In genomic region chr17:50865868-50866260, GRCh38 we compare ENCODE assay signal across 8 cellular contexts. TPM values are rescaled to one million over a fixed set of nuclear protein-coding genes. Genes with fewer than 3 reads are reported as not detected.
A peak's percentile ranks its signal among the peaks of the same experiment; 100 is the strongest.
DNase-seq lines count a peak whose midpoint lies in the region; ATAC-seq, FAIRE-seq and TF ChIP-seq lines count a peak whose summit lies in the region.

No MANE protein-coding gene starts in this region.

- POLR2A ChIA-PET in endothelial cell of umbilical vein (lab: Charles Lee) = interaction anchor here (0.6 to 2.9 kb wide), 22 partner anchors 8 to 368 kb away, joined by 3 to 67 read pairs (median 5); partner anchors contain the start of gene SPAG9

- H3K9ac ChIP-seq in endothelial cell of umbilical vein (replicated peaks; ENCODE audit: extremely low read depth, insufficient read depth, low read length) = peak overlapping the region; percentile 73

- DNase-seq in activated naive CD4-positive, alpha-beta T cell treated with anti-CD3 and anti-CD28 coated beads for 36 hours = no peak
- no peak for DNase-seq in activated naive CD4-positive, alpha-beta T cell (lab: John Stamatoyannopoulos, UW)
- DNase-seq in MG63 (no peak), endothelial cell of umbilical vein (ENCODE audit: low read depth, low spot score) (no peak), osteocyte (ENCODE audit: extremely low spot score, unreplicated experiment) (no peak), posterior vena cava (ENCODE audit: low spot score) (no peak), NCI-H2227 (lab: John Stamatoyannopoulos, UW; ENCODE audit: unreplicated experiment) (no peak)

- H3K4me3 Mint-ChIP-seq in activated naive CD4-positive, alpha-beta T cell treated with anti-CD3 and anti-CD28 coated beads for 36 hours = peak overlapping the region; percentile 90
- peak overlapping the region; percentile 73 for H3K4me3 Mint-ChIP-seq in osteocyte (ENCODE audit: unreplicated experiment)

- no peak for TF ChIP-seq POLR2A in endothelial cell of umbilical vein (IDR thresholded peaks at IDR 0.05; ENCODE audit: low read depth, low read length)

- H3K79me2 ChIP-seq in endothelial cell of umbilical vein (ENCODE audit: control insufficient read depth, insufficient read depth, low read length) = peaks cover 4% of the 10 kb centered on the region

- intact Hi-C loops in activated naive CD4-positive, alpha-beta T cell treated with anti-CD3 and anti-CD28 coated beads for 36 hours (cut with micrococcal nuclease) = loop anchor here (1.0 to 5.0 kb wide), 11 partner anchors 14 to 717 kb away; partner anchors contain the start of genes ANKRD40, LUC7L3, MBTD1 and NME1
- intact Hi-C loops in endothelial cell of umbilical vein (cut with micrococcal nuclease) = loop anchor here (1.0 to 5.0 kb wide), 7 partner anchors 53 to 396 kb away; partner anchors contain the start of genes MBTD1, NME1, SPAG9 and UTP18
- intact Hi-C loops in posterior vena cava (cut with DNase I) = loop anchor here (1.0 to 10.0 kb wide), 5 partner anchors 36 to 259 kb away; partner anchors contain the start of gene SPAG9 (in 1 of the 2)

- no peak for ATAC-seq in HG02623 (IDR thresholded peaks at IDR 0.05; ENCODE audit: unreplicated experiment)

- H2AFZ ChIP-seq in endothelial cell of umbilical vein (ENCODE audit: low read depth, low read length) = peak overlapping the region; percentile 22

- TF ChIP-seq CTCF in endothelial cell of umbilical vein (IDR thresholded peaks at IDR 0.05; ENCODE audit: extremely low read depth in 1 of 2, insufficient read depth in 1 of 2, low read depth in 1 of 2, low read length in 2 of 2) (no peak), osteocyte (IDR thresholded peaks at IDR 0.05) (no peak)

- H3K36me3 ChIP-seq in MG63 (peaks cover 35% of the 10 kb centered on the region), endothelial cell of umbilical vein (ENCODE audit: control insufficient read depth in 2 of 2, extremely low read depth in 1 of 2, insufficient read depth in 2 of 2, low read length in 2 of 2) (peaks cover 2 to 5% of the 10 kb centered on the region in 2 experiments)

- H3K4me1 ChIP-seq in endothelial cell of umbilical vein (ENCODE audit: control insufficient read depth, extremely low read depth, insufficient read depth, low read length) = peaks cover 11% of the 10 kb centered on the region

- no peaks in the 10 kb centered on the region for H3K9me3 Mint-ChIP-seq in activated naive CD4-positive, alpha-beta T cell treated with anti-CD3 and anti-CD28 coated beads for 36 hours
- no peaks in the 10 kb centered on the region for H3K9me3 Mint-ChIP-seq in osteocyte (ENCODE audit: unreplicated experiment)

- H3K4me3 ChIP-seq in MG63 (peak overlapping the region; percentile 64), endothelial cell of umbilical vein (replicated peaks in 1 of 3; ENCODE audit: insufficient read depth in 1 of 3, low read depth in 1 of 3, low read length in 3 of 3) (peak overlapping the region; percentile 29 to 82 (median 63))

- CTCF ChIA-PET in activated naive CD4-positive, alpha-beta T cell treated with anti-CD3 and anti-CD28 coated beads for 36 hours (lab: Charles Lee) = interaction anchor here (1.5 to 4.6 kb wide), 3 partner anchors 10 to 44 kb away, joined by 5 to 43 read pairs (median 9); no protein-coding TSS in a partner anchor
- CTCF ChIA-PET in endothelial cell of umbilical vein (lab: Charles Lee) = interaction anchor here (1.0 to 8.0 kb wide), 7 partner anchors 15 to 288 kb away, joined by 3 to 149 read pairs (median 4); partner anchors contain the start of gene NME1

- H3K27ac ChIP-seq in endothelial cell of umbilical vein (ENCODE audit: insufficient read depth, low read depth, low read length) = no peak overlapping the region

- H3K9me1 ChIP-seq in endothelial cell of umbilical vein (replicated peaks; ENCODE audit: control insufficient read depth, extremely low read depth, insufficient read depth, low read length) = no peaks in the 10 kb centered on the region

- peaks cover 19% of the 10 kb centered on the region for H3K36me3 Mint-ChIP-seq in activated naive CD4-positive, alpha-beta T cell treated with anti-CD3 and anti-CD28 coated beads for 36 hours (ENCODE audit: low read depth)
- H3K36me3 Mint-ChIP-seq in osteocyte (ENCODE audit: unreplicated experiment) = peaks cover 14% of the 10 kb centered on the region

- peak overlapping the region; percentile 96 for H3K4me2 ChIP-seq in endothelial cell of umbilical vein (ENCODE audit: insufficient read depth, low read length)

- no peak for FAIRE-seq in endothelial cell of umbilical vein (lab: Jason Lieb, UNC)

- H3K4me1 Mint-ChIP-seq in activated naive CD4-positive, alpha-beta T cell treated with anti-CD3 and anti-CD28 coated beads for 36 hours (ENCODE audit: low read depth) = peaks cover 45% of the 10 kb centered on the region
- H3K4me1 Mint-ChIP-seq in osteocyte (ENCODE audit: unreplicated experiment) = peaks cover 35% of the 10 kb centered on the region

- H3K27me3 Mint-ChIP-seq in activated naive CD4-positive, alpha-beta T cell treated with anti-CD3 and anti-CD28 coated beads for 36 hours (ENCODE audit: low read depth) = no peaks in the 10 kb centered on the region
- H3K27me3 Mint-ChIP-seq in osteocyte (ENCODE audit: unreplicated experiment) = no peaks in the 10 kb centered on the region

- no TSS peak for BruUV-seq in endothelial cell of umbilical vein (replicated peaks; lab: Mats Ljungman, UMichigan)

- no peaks in the 10 kb centered on the region for H4K20me1 ChIP-seq in endothelial cell of umbilical vein (replicated peaks; ENCODE audit: control insufficient read depth, extremely low read depth, insufficient read depth, low read length)

- H3K27me3 ChIP-seq in MG63 (no peaks in the 10 kb centered on the region), endothelial cell of umbilical vein (ENCODE audit: control insufficient read depth in 2 of 2, insufficient read depth in 2 of 2, low read length in 2 of 2) (no peaks in the 10 kb centered on the region)

- H3K9me3 ChIP-seq in MG63 = no peaks in the 10 kb centered on the region
- H3K9me3 ChIP-seq in endothelial cell of umbilical vein (replicated peaks; ENCODE audit: control insufficient read depth, insufficient read depth, low read length) = no peaks in the 10 kb centered on the region

- H3K27ac Mint-ChIP-seq in activated naive CD4-positive, alpha-beta T cell treated with anti-CD3 and anti-CD28 coated beads for 36 hours = peak overlapping the region; percentile 71
- peak overlapping the region; percentile 50 for H3K27ac Mint-ChIP-seq in osteocyte (ENCODE audit: unreplicated experiment)

- dilution Hi-C loops in endothelial cell of umbilical vein (cut with MboI; ENCODE audit: extremely low pct_ligation_motif_present, low sequenced_read_pairs) = no loop called here

TF ChIP-seq in endothelial cell of umbilical vein, 7 proteins besides CTCF, POLR2A, EP300 and RAD21:
- TF ChIP-seq MAX (IDR thresholded peaks at IDR 0.05; ENCODE audit: insufficient read depth, insufficient read length) = no peak
- TF ChIP-seq POLR2AphosphoS5 (IDR thresholded peaks at IDR 0.05; ENCODE audit: insufficient read depth, low read depth, low read length) = no peak
- TF ChIP-seq FOS (IDR thresholded peaks at IDR 0.05; ENCODE audit: borderline replicate concordance, insufficient read depth, low read length) = no peak
- TF ChIP-seq GATA2 (IDR thresholded peaks at IDR 0.05; ENCODE audit: insufficient read depth, insufficient read length, low read depth, low read length) = no peak
- TF ChIP-seq EZH2 (IDR thresholded peaks at IDR 0.05; ENCODE audit: borderline replicate concordance, low read depth, low read length, severe bottlenecking) = no peak
- no peak for TF ChIP-seq MYC (IDR thresholded peaks at IDR 0.05; ENCODE audit: low read depth, low read length)
- TF ChIP-seq JUN (IDR thresholded peaks at IDR 0.05; ENCODE audit: borderline replicate concordance, insufficient read depth, insufficient read length, low read depth) = no peak

RNA-seq across cellular contexts. Expression of gene TOB1, which starts 0.3 kb away (rescaled TPM):
- 10 to 100 TPM; 40.7 to 44.7 TPM for total RNA-seq in activated naive CD4-positive, alpha-beta T cell treated with anti-CD3 and anti-CD28 coated beads for 36 hours
- total RNA-seq in MG63 (2014; rRNA removed; shearing (Covaris generic); ENCODE audit: low replicate concordance) = 16.0 and 17.5 TPM in 2 replicates
- total RNA-seq in endothelial cell of umbilical vein (12.9 and 13.0 TPM in 2 replicates), osteocyte (34.2 and 40.1 TPM in 2 replicates), posterior vena cava (10 to 100 TPM; 48.9 to 59.1 TPM)
- polyA plus RNA-seq in endothelial cell of umbilical vein = 3.3 and 4.2 TPM in 2 replicates
- polyA plus RNA-seq in endothelial cell of umbilical vein (2011; cell fraction: cytosol; rRNA removed) = 3.3 and 3.6 TPM in 2 replicates
- polyA plus RNA-seq in endothelial cell of umbilical vein (2011; cell fraction: nucleus; rRNA removed) = 2.3 and 2.6 TPM in 2 replicates
- polyA plus RNA-seq in endothelial cell of umbilical vein (2012) = 10.7 and 13.5 TPM in 2 replicates
- 5.9 and 6.1 TPM in 2 replicates for polyA minus RNA-seq in endothelial cell of umbilical vein
- 103 TPM for polyA minus RNA-seq in endothelial cell of umbilical vein (2011; cell fraction: cytosol; rRNA and poly(A)+ RNA removed)
- polyA minus RNA-seq in endothelial cell of umbilical vein (2011; cell fraction: nucleus; rRNA and poly(A)+ RNA removed) = 3.0 and 9.5 TPM in 2 replicates

RNA-seq across cellular contexts. Expression of gene WFIKKN2, which starts 30.5 kb away (rescaled TPM):
- not detected for total RNA-seq in activated naive CD4-positive, alpha-beta T cell treated with anti-CD3 and anti-CD28 coated beads for 36 hours
- total RNA-seq in MG63 (2014; rRNA removed; shearing (Covaris generic); ENCODE audit: low replicate concordance) = not detected in 2 replicates
- total RNA-seq in endothelial cell of umbilical vein = not detected in 2 replicates
- polyA plus RNA-seq in endothelial cell of umbilical vein = 0.03 TPM in 1 of 2 replicates, not detected in the other
- polyA plus RNA-seq in endothelial cell of umbilical vein (2011; cell fraction: cytosol; rRNA removed) = not detected in 2 replicates
- not detected in 2 replicates for polyA plus RNA-seq in endothelial cell of umbilical vein (2011; cell fraction: nucleus; rRNA removed)
- not detected in 2 replicates for polyA plus RNA-seq in endothelial cell of umbilical vein (2012)
- polyA minus RNA-seq in endothelial cell of umbilical vein = not detected in 2 replicates
- polyA minus RNA-seq in endothelial cell of umbilical vein (2011; cell fraction: cytosol; rRNA and poly(A)+ RNA removed) = not detected
- polyA minus RNA-seq in endothelial cell of umbilical vein (2011; cell fraction: nucleus; rRNA and poly(A)+ RNA removed) = not detected in 2 replicates
- total RNA-seq in osteocyte = not detected in 2 replicates
- total RNA-seq in posterior vena cava = under 1 TPM; 0.33 to 0.42 TPM
